ENCODE assay signal across 1 cellular context in genomic region chr2:27496357-27497287, GRCh38.
A peak's percentile ranks its signal among the peaks of the same experiment; 100 is the strongest.
TF ChIP-seq lines count a peak whose summit lies in the region.

Gene GCKR, plus strand, starts transcription at chr2:27496839. Its CDS starts 66 bp downstream, at chr2:27496905.

TF ChIP-seq in HepG2, 621 proteins besides CTCF, POLR2A, EP300 and RAD21 (continued from another document and continues in another):
- no peak for TF ChIP-seq GABPA (IDR thresholded peaks at IDR 0.05; ENCODE audit: low read depth, low read length)
- TF ChIP-seq GABPA (CRISPR knock-in tag; IDR thresholded peaks at IDR 0.05; ENCODE audit: low read depth) = peak; percentile 60; the same call in 1 of the 2 replicates
- TF ChIP-seq ISL2 (CRISPR knock-in tag; IDR thresholded peaks at IDR 0.05) = no peak
- TF ChIP-seq GPN1 (CRISPR knock-in tag; IDR thresholded peaks at IDR 0.05; ENCODE audit: borderline replicate concordance) = no peak
- no peak for TF ChIP-seq CEBPB (IDR thresholded peaks at IDR 0.05; ENCODE audit: borderline replicate concordance, low read depth, low read length)
- TF ChIP-seq ISX (CRISPR knock-in tag; conservative IDR thresholded peaks at IDR 0.05) = no peak
- no peak for TF ChIP-seq ZNF207 (IDR thresholded peaks at IDR 0.05; ENCODE audit: borderline replicate concordance)
- TF ChIP-seq ZNF605 (CRISPR knock-in tag; IDR thresholded peaks at IDR 0.05) = peak; percentile 97
- peak; percentile 97 for TF ChIP-seq PHF21A (CRISPR knock-in tag; IDR thresholded peaks at IDR 0.05)
- peak; percentile 35; the same call in 1 of the 2 replicates for TF ChIP-seq ZNF724P (CRISPR knock-in tag; IDR thresholded peaks at IDR 0.05; ENCODE audit: borderline replicate concordance)
- TF ChIP-seq ZNF629 (CRISPR knock-in tag; conservative IDR thresholded peaks at IDR 0.05) = 0 out of 2 replicates have a peak, but pooled peaks have one; percentile 38
- TF ChIP-seq CSRNP1 (CRISPR knock-in tag; IDR thresholded peaks at IDR 0.05) = peak; percentile 83
- peak; percentile 60; the same call in 1 of the 2 replicates for TF ChIP-seq ELF1 (CRISPR knock-in tag; IDR thresholded peaks at IDR 0.05)
- TF ChIP-seq ZNF614 (CRISPR knock-in tag; IDR thresholded peaks at IDR 0.05; ENCODE audit: borderline replicate concordance) = peak; percentile 58; the same call in 1 of the 2 replicates
- peak; percentile 82; the same call in 1 of the 2 replicates for TF ChIP-seq KDM5B (CRISPR knock-in tag; IDR thresholded peaks at IDR 0.05; ENCODE audit: borderline replicate concordance)
- no peak for TF ChIP-seq MLLT10 (CRISPR knock-in tag; IDR thresholded peaks at IDR 0.05)
- TF ChIP-seq TFDP2 (CRISPR knock-in tag; IDR thresholded peaks at IDR 0.05) = peak; percentile 62
- no peak for TF ChIP-seq RORA (CRISPR knock-in tag; IDR thresholded peaks at IDR 0.05)
- no peak; the same call in 1 of the 2 replicates for TF ChIP-seq PRDM15 (CRISPR knock-in tag; IDR thresholded peaks at IDR 0.05)
- peak; percentile 93; the same call in 1 of the 2 replicates for TF ChIP-seq ARID2 (CRISPR knock-in tag; IDR thresholded peaks at IDR 0.05; ENCODE audit: borderline replicate concordance)
- no peak for TF ChIP-seq SOX6 (IDR thresholded peaks at IDR 0.05)
- TF ChIP-seq SOX6 (CRISPR knock-in tag; IDR thresholded peaks at IDR 0.05) = peak; percentile 90
- TF ChIP-seq ADNP (CRISPR knock-in tag; IDR thresholded peaks at IDR 0.05) = no peak; the same call in 1 of the 2 replicates
- peak; percentile 97 for TF ChIP-seq HDAC1 (CRISPR knock-in tag; IDR thresholded peaks at IDR 0.05)
- TF ChIP-seq FOSL2 (CRISPR knock-in tag; IDR thresholded peaks at IDR 0.05) = peak; percentile 61
- peak; percentile 68 for TF ChIP-seq ZBTB2 (CRISPR knock-in tag; IDR thresholded peaks at IDR 0.05; ENCODE audit: low read depth)
- TF ChIP-seq NRL (CRISPR knock-in tag; IDR thresholded peaks at IDR 0.05; ENCODE audit: borderline replicate concordance) = no peak; the same call in 1 of the 2 replicates
- TF ChIP-seq PCBP2 (optimal IDR thresholded peaks at IDR 0.05; ENCODE audit: low read depth, low read length, poor library complexity, severe bottlenecking) = no peak
- TF ChIP-seq AFF4 (CRISPR knock-in tag; IDR thresholded peaks at IDR 0.05) = no peak
- TF ChIP-seq HOXA5 (CRISPR knock-in tag; IDR thresholded peaks at IDR 0.05) = peak; percentile 25; the same call in 1 of the 2 replicates
- peak; percentile 43; the same call in 1 of the 2 replicates for TF ChIP-seq GMEB1 (CRISPR knock-in tag; IDR thresholded peaks at IDR 0.05; ENCODE audit: borderline replicate concordance)
- peak; percentile 19 for TF ChIP-seq TBL1XR1 (IDR thresholded peaks at IDR 0.05; ENCODE audit: borderline replicate concordance, low read length, partially characterized antibody)
- TF ChIP-seq ATF2 (CRISPR knock-in tag; IDR thresholded peaks at IDR 0.05) = peak; percentile 14; the same call in 1 of the 2 replicates
- TF ChIP-seq NR2F2 (IDR thresholded peaks at IDR 0.05; ENCODE audit: borderline replicate concordance, low read depth) = peak; percentile 68
- TF ChIP-seq ZHX2 (IDR thresholded peaks at IDR 0.05; ENCODE audit: low read depth) = peak; percentile 53; the same call in 1 of the 2 replicates
- no peak for TF ChIP-seq ZHX2 (CRISPR knock-in tag; IDR thresholded peaks at IDR 0.05; ENCODE audit: borderline replicate concordance)
- no peak for TF ChIP-seq ATF5 (CRISPR knock-in tag; IDR thresholded peaks at IDR 0.05; ENCODE audit: low read depth)
